8 cellular contexts compared by ENCODE assay signal in genomic region chr3:98778852-98779379, GRCh38. TPM values are rescaled to one million over a fixed set of nuclear protein-coding genes. Genes with fewer than 3 reads are reported as not detected.
DNase-seq lines count a peak whose midpoint lies in the region; ATAC-seq and TF ChIP-seq lines count a peak whose summit lies in the region.

No MANE protein-coding gene starts in this region.

- DNase-seq in AG10803 (ENCODE audit: low read depth) (peak; percentile 90), LHCN-M2 (ENCODE audit: low read depth) (peak; percentile 58), choroid plexus epithelial cell (ENCODE audit: low read depth) (peak; percentile 99), mucosa of descending colon (no peak), LoVo (ENCODE audit: low spot score) (no peak), NCI-H69 (lab: John Stamatoyannopoulos, UW) (no peak)

- intact Hi-C loops in mucosa of descending colon (cut with DNase I, micrococcal nuclease): no loop called here

- no peak for TF ChIP-seq POLR2A in GM18505 (IDR thresholded peaks at IDR 0.05; ENCODE audit: borderline replicate concordance, extremely low read depth, insufficient read depth, insufficient read length)

- H3K4me3 ChIP-seq in AG10803 (ENCODE audit: low read length) (no peak overlapping the region), choroid plexus epithelial cell (ENCODE audit: low read depth, low read length) (no peak overlapping the region), mucosa of descending colon (no peak overlapping the region)

- H3K36me3 ChIP-seq in mucosa of descending colon (ENCODE audit: low read depth): no peaks in the 10 kb centered on the region

- no peaks in the 10 kb centered on the region for H3K4me1 ChIP-seq in mucosa of descending colon (ENCODE audit: low read depth)

- H3K9me3 ChIP-seq in mucosa of descending colon: no peaks in the 10 kb centered on the region

- TF ChIP-seq CTCF in AG10803 (conservative IDR thresholded peaks at IDR 0.05; ENCODE audit: low read length) (no peak), choroid plexus epithelial cell (conservative IDR thresholded peaks at IDR 0.05; ENCODE audit: low read depth, low read length) (no peak), mucosa of descending colon (IDR thresholded peaks at IDR 0.05) (no peak)

- ATAC-seq in mucosa of descending colon (peak; percentile 33), GM18505 (IDR thresholded peaks at IDR 0.05; ENCODE audit: unreplicated experiment) (no peak), HG02642 (IDR thresholded peaks at IDR 0.05; ENCODE audit: poor library complexity, unreplicated experiment) (no peak)

RNA-seq across cellular contexts. Expression of gene ST3GAL6, which starts 15.8 kb away (rescaled TPM):
- total RNA-seq in LHCN-M2 (2014; rRNA removed): 0.63 and 3.8 TPM in 2 replicates
- 0.22 TPM for polyA plus RNA-seq in LHCN-M2 (2012)
- 10 to 100 TPM in 1 of 3 donors, 1 to 10 TPM in 2; 1.4 to 10.9 (median 2.3) TPM for total RNA-seq in mucosa of descending colon

Comparison
In these comparisons a context has a peak if more than half of its experiments do, and no peak if none do; other contexts are left out.
1. DNase-seq: peak in AG10803 (single experiment), LHCN-M2 (single experiment) and choroid plexus epithelial cell (single experiment); none in mucosa of descending colon (0 of 3), LoVo (single experiment) and NCI-H69 (single experiment).